16 cellular contexts compared by ENCODE assay signal in the genomic region with DNA sequence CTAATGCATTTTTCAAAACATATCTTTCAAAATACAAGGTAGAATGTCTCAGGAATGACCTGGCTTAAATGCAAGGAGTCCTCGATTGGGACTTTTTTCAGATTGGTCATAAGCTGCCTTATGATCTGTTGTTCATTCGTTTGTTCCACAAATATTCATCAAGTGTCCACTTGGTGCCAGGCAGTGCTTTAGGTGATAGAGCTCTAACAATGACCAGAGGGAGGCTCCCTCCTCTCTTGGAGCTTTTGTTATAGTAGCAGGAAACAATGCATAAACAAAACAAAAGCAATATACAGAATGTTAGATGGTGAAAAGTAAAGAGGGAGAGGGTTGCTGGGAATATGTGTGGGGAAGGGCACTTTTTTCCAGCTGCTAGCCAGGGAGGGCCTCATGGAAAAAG.
DNase-seq lines count a peak whose midpoint lies in the region; ATAC-seq and TF ChIP-seq lines count a peak whose summit lies in the region.
"Had no signal": no experiment of that assay in that cellular context is flagged by ENCODE, and none has a peak within 500 bp of the region (broad histone marks: within the 10 kb centered on the region; RNA-seq: fewer than 3 reads in every experiment).

No MANE protein-coding gene starts in this region.

- H2BK120ac ChIP-seq in mesenchymal stem cell (ENCODE audit: low read depth, low read length): no peak overlapping the region

- H3K18ac ChIP-seq in mesenchymal stem cell (ENCODE audit: low read depth in 1 of 2, low read length in 2 of 2): no peak overlapping the region

- H3K36me3 Mint-ChIP-seq in T-helper 1 cell treated with Interleukin-12 subunit alpha and Interleukin-12 subunit beta and Interleukin-4 antibody, amounts not matched to agents 30 μg/mL and 1 μg/mL, for 36 hours (ENCODE audit: low read depth): peaks cover 32% of the 10 kb centered on the region
- H3K36me3 Mint-ChIP-seq in activated B cell treated with CpG ODN at 0.5 μM for 24 hours (ENCODE audit: low read depth): peaks cover 60% of the 10 kb centered on the region

- peak overlapping the region; percentile 86 for H3K27ac Mint-ChIP-seq in T-helper 1 cell treated with Interleukin-12 subunit alpha and Interleukin-12 subunit beta and Interleukin-4 antibody, amounts not matched to agents 30 μg/mL and 1 μg/mL, for 36 hours
- peak overlapping the region; percentile 83 for H3K27ac Mint-ChIP-seq in activated B cell treated with CpG ODN at 0.5 μM for 24 hours
- H3K27ac Mint-ChIP-seq: nephron progenitor cell had no signal

- in situ Hi-C loops in GM13976 (cut with MboI; ENCODE audit: low sequenced_read_pairs, unreplicated experiment): no loop called here

- no peak overlapping the region for H4K91ac ChIP-seq in mesenchymal stem cell (ENCODE audit: low read length)

- H3K4me2 ChIP-seq in mesenchymal stem cell (ENCODE audit: low read length, poor library complexity, severe bottlenecking) (no peak overlapping the region), osteoblast (ENCODE audit: insufficient read depth, low read length) (no peak overlapping the region)

- H3K27me3 Mint-ChIP-seq in T-helper 1 cell treated with Interleukin-12 subunit alpha and Interleukin-12 subunit beta and Interleukin-4 antibody, amounts not matched to agents 30 μg/mL and 1 μg/mL, for 36 hours (ENCODE audit: low read depth): no peaks in the 10 kb centered on the region
- H3K27me3 Mint-ChIP-seq in activated B cell treated with CpG ODN at 0.5 μM for 24 hours: no peaks in the 10 kb centered on the region

- CTCF ChIA-PET in activated B cell treated with CpG ODN at 0.5 μM for 24 hours (lab: Charles Lee): no interaction called here

- H3K36me3 ChIP-seq in mesenchymal stem cell (ENCODE audit: control insufficient read depth in 1 of 2, insufficient read depth in 2 of 2, low read depth in 1 of 2, low read length in 2 of 2) (peaks cover 0 to 5% of the 10 kb centered on the region in 2 experiments), osteoblast (ENCODE audit: insufficient read depth, low read length) (no peaks in the 10 kb centered on the region)
- H3K36me3 ChIP-seq: tibial artery had no signal

- no peak overlapping the region for H2BK15ac ChIP-seq in mesenchymal stem cell (ENCODE audit: low read depth, poor library complexity, severe bottlenecking)

- H3K4me3 ChIP-seq in mesenchymal stem cell (ENCODE audit: insufficient read depth in 1 of 2, low read depth in 1 of 2, low read length in 2 of 2) (no peak overlapping the region), osteoblast (ENCODE audit: insufficient read depth, low read length) (no peak overlapping the region)
- H3K4me3 ChIP-seq: tibial artery had no signal

- H2AFZ ChIP-seq in mesenchymal stem cell (ENCODE audit: low read depth, low read length): no peak overlapping the region
- H2AFZ ChIP-seq in osteoblast (ENCODE audit: low read length): no peak overlapping the region

- H3K27ac ChIP-seq in mesenchymal stem cell (ENCODE audit: low read length, poor library complexity, severe bottlenecking) (no peak overlapping the region), osteoblast (ENCODE audit: low read depth, low read length) (no peak overlapping the region)
- H3K27ac ChIP-seq: 22Rv1, HL-60, tibial artery, VCaP had no signal

- no peak overlapping the region for H2BK12ac ChIP-seq in mesenchymal stem cell (ENCODE audit: low read length in 2 of 2)

- peaks cover 28% of the 10 kb centered on the region for H3K4me1 Mint-ChIP-seq in T-helper 1 cell treated with Interleukin-12 subunit alpha and Interleukin-12 subunit beta and Interleukin-4 antibody, amounts not matched to agents 30 μg/mL and 1 μg/mL, for 36 hours (ENCODE audit: low read depth)
- peaks cover 53% of the 10 kb centered on the region for H3K4me1 Mint-ChIP-seq in activated B cell treated with CpG ODN at 0.5 μM for 24 hours

- H3K79me2 ChIP-seq in osteoblast (ENCODE audit: insufficient read depth, low read length): no peaks in the 10 kb centered on the region

- ATAC-seq in GM18907 (IDR thresholded peaks at IDR 0.05; ENCODE audit: unreplicated experiment) (peak; percentile 12), activated B cell treated with CpG ODN at 0.5 μM for 24 hours (ENCODE audit: low read depth) (no peak)

- peaks cover 2% of the 10 kb centered on the region for H3K4me1 ChIP-seq in mesenchymal stem cell (ENCODE audit: control insufficient read depth, insufficient read depth, low read depth, low read length)
- no peaks in the 10 kb centered on the region for H3K4me1 ChIP-seq in osteoblast (ENCODE audit: insufficient read depth, low read length)
- H3K4me1 ChIP-seq: tibial artery had no signal

- intact Hi-C loops in activated B cell treated with CpG ODN at 0.5 μM for 24 hours (cut with micrococcal nuclease): no loop called here

- H3K4me3 Mint-ChIP-seq in T-helper 1 cell treated with Interleukin-12 subunit alpha and Interleukin-12 subunit beta and Interleukin-4 antibody, amounts not matched to agents 30 μg/mL and 1 μg/mL, for 36 hours: peak overlapping the region; percentile 68
- peak overlapping the region; percentile 64 for H3K4me3 Mint-ChIP-seq in activated B cell treated with CpG ODN at 0.5 μM for 24 hours
- H3K4me3 Mint-ChIP-seq: nephron progenitor cell had no signal

- WGBS in mesenchymal stem cell: 95% methylated on average over 2 of the region's 2 CpGs

- H3K79me1 ChIP-seq in mesenchymal stem cell (replicated peaks; ENCODE audit: low read length, poor library complexity, severe bottlenecking): no peaks in the 10 kb centered on the region

- TF ChIP-seq CTCF in activated B cell treated with CpG ODN at 0.5 μM for 24 hours (IDR thresholded peaks at IDR 0.05) (no peak), GM13976 (IDR thresholded peaks at IDR 0.05; ENCODE audit: borderline replicate concordance, control extremely low read depth, extremely low read depth, insufficient read depth, missing control alignments) (no peak), osteoblast (IDR thresholded peaks at IDR 0.05; ENCODE audit: extremely low read depth, low read depth, low read length) (no peak)

- DNase-seq in T-helper 1 cell (no peak), activated B cell treated with CpG ODN at 0.5 μM for 24 hours (no peak), mesenchymal stem cell (no peak), GM13976 (ENCODE audit: low spot score) (no peak), osteoblast (ENCODE audit: insufficient read length, low spot score, missing footprints) (no peak), C1 segment of cervical spinal cord (lab: John Stamatoyannopoulos, UW) (no peak)
- DNase-seq: IMR-90, mammary epithelial cell, NCI-H187 treated with DMSO at 0.1 percent for 48 hours, nephron progenitor cell, tibial artery had no signal

- H3K23ac ChIP-seq in mesenchymal stem cell (ENCODE audit: low read length in 2 of 2): no peak overlapping the region

- no peaks in the 10 kb centered on the region for H3K27me3 ChIP-seq in mesenchymal stem cell (ENCODE audit: control insufficient read depth in 1 of 2, insufficient read depth in 1 of 2, low read length in 2 of 2)
- H3K27me3 ChIP-seq in osteoblast (ENCODE audit: insufficient read depth, low read length): no peaks in the 10 kb centered on the region
- H3K27me3 ChIP-seq: tibial artery had no signal

- H3K4ac ChIP-seq in mesenchymal stem cell (ENCODE audit: low read depth in 1 of 2, low read length in 2 of 2): no peak overlapping the region

- no peaks in the 10 kb centered on the region for H3K9me3 Mint-ChIP-seq in T-helper 1 cell treated with Interleukin-12 subunit alpha and Interleukin-12 subunit beta and Interleukin-4 antibody, amounts not matched to agents 30 μg/mL and 1 μg/mL, for 36 hours
- peaks cover 2% of the 10 kb centered on the region for H3K9me3 Mint-ChIP-seq in activated B cell treated with CpG ODN at 0.5 μM for 24 hours

- H3K9ac ChIP-seq in mesenchymal stem cell (ENCODE audit: low read length): no peak overlapping the region

- peak overlapping the region; percentile 7 for H4K8ac ChIP-seq in mesenchymal stem cell (ENCODE audit: low read length)

- POLR2A ChIA-PET in activated B cell treated with CpG ODN at 0.5 μM for 24 hours (lab: Charles Lee): interaction anchor here (1.0 kb wide), 1 partner anchor 11 kb away, joined by 3 read pairs; no protein-coding TSS in a partner anchor

- no peaks in the 10 kb centered on the region for H4K20me1 ChIP-seq in osteoblast (ENCODE audit: insufficient read depth, low read length)

- H3K9me3 ChIP-seq in mesenchymal stem cell (ENCODE audit: control insufficient read depth, low read length) (no peaks in the 10 kb centered on the region), osteoblast (ENCODE audit: low read depth, low read length) (no peaks in the 10 kb centered on the region)
- H3K9me3 ChIP-seq: tibial artery had no signal

- no peak overlapping the region for H2BK5ac ChIP-seq in mesenchymal stem cell (ENCODE audit: low read depth, low read length, poor library complexity, severe bottlenecking)

- H3K14ac ChIP-seq in mesenchymal stem cell (ENCODE audit: low read length in 2 of 2): no peak overlapping the region

- no peak overlapping the region for H2AK5ac ChIP-seq in mesenchymal stem cell (ENCODE audit: low read length, severe bottlenecking)
